In genomic region chr4:81875962-81876650, GRCh38 we compare ENCODE assay signal across 23 cellular contexts.
"Had no signal": no experiment of that assay in that cellular context is flagged by ENCODE, and none has a peak within 500 bp of the region (broad histone marks: within the 10 kb centered on the region; RNA-seq: fewer than 3 reads in every experiment).

No MANE protein-coding gene starts in this region.

- H3K9me3 Mint-ChIP-seq: activated naive CD4-positive, alpha-beta T cell treated with anti-CD3 and anti-CD28 coated beads, Interleukin-2, amount 50 U/mL, for 24 hours; activated T-cell treated with anti-CD3 and anti-CD28 coated beads, Interleukin-2, amount 50 U/mL, for 72 hours; nephron progenitor cell had no signal

- H3K36me3 Mint-ChIP-seq: activated naive CD4-positive, alpha-beta T cell treated with anti-CD3 and anti-CD28 coated beads, Interleukin-2, amount 50 U/mL, for 24 hours had no signal

- H3K4me3 Mint-ChIP-seq: activated naive CD4-positive, alpha-beta T cell treated with anti-CD3 and anti-CD28 coated beads, Interleukin-2, amount 50 U/mL, for 24 hours; activated T-cell treated with anti-CD3 and anti-CD28 coated beads, Interleukin-2, amount 50 U/mL, for 72 hours; nephron progenitor cell had no signal

- H3K4me1 ChIP-seq: adrenal gland, gastrocnemius medialis, heart left ventricle, lower lobe of right lung had no signal

- H3K9me3 ChIP-seq: adrenal gland, gastrocnemius medialis, lower lobe of right lung, thoracic aorta had no signal

- FAIRE-seq: astrocyte, bronchial epithelial cell had no signal

- H3K27me3 ChIP-seq: adrenal gland, gastrocnemius medialis, heart left ventricle had no signal

- H3K4me3 ChIP-seq: adrenal gland, gastrocnemius medialis, heart left ventricle, lower lobe of right lung, smooth muscle cell, thoracic aorta had no signal

- H3K27me3 Mint-ChIP-seq: progenitor cell of endocrine pancreas had no signal

- DNase-seq: activated CD4-positive, alpha-beta T cell treated with anti-CD3 and anti-CD28 coated beads for 1 hour; activated CD8-positive, alpha-beta memory T cell treated with anti-CD3 and anti-CD28 coated beads for 24 hours; activated gamma-delta T cell; activated T-cell treated with anti-CD3 and anti-CD28 coated beads, Interleukin-2, amount 50 U/mL, for 72 hours; adrenal gland; cerebellar nuclear complex; cortex of kidney; gastrocnemius medialis; heart left ventricle; lower lobe of right lung; midbrain; nephron progenitor cell; stimulated activated CD4-positive, alpha-beta T cell treated with anti-CD3 and anti-CD28 coated beads, Interleukin-4, amount 100 ng/mL, for 1 hour; T-helper 2 cell had no signal

- H3K4me1 Mint-ChIP-seq: activated naive CD4-positive, alpha-beta T cell treated with anti-CD3 and anti-CD28 coated beads, Interleukin-2, amount 50 U/mL, for 24 hours had no signal

- H3K36me3 ChIP-seq: adrenal gland, gastrocnemius medialis, heart left ventricle, lower lobe of right lung, thoracic aorta had no signal

- H3K27ac Mint-ChIP-seq: activated naive CD4-positive, alpha-beta T cell treated with anti-CD3 and anti-CD28 coated beads, Interleukin-2, amount 50 U/mL, for 24 hours; activated T-cell treated with anti-CD3 and anti-CD28 coated beads, Interleukin-2, amount 50 U/mL, for 72 hours; nephron progenitor cell; progenitor cell of endocrine pancreas had no signal

- H3K4me2 ChIP-seq: smooth muscle cell had no signal

- H3K27ac ChIP-seq: adrenal gland, gastrocnemius medialis, heart left ventricle, lower lobe of right lung, thoracic aorta, VCaP had no signal

- ATAC-seq: activated T-cell treated with anti-CD3 and anti-CD28 coated beads, Interleukin-2, amount 50 U/mL, for 72 hours; esophagus mucosa; gastrocnemius medialis; heart left ventricle; lower lobe of right lung; sciatic nerve had no signal
